ENCODE assay signal across 14 cellular contexts in genomic region chr1:214466759-214467585, GRCh38.
DNase-seq lines count a peak whose midpoint lies in the region; ATAC-seq and TF ChIP-seq lines count a peak whose summit lies in the region.
"Had no signal": no experiment of that assay in that cellular context is flagged by ENCODE, and none has a peak within 500 bp of the region (broad histone marks: within the 10 kb centered on the region; RNA-seq: fewer than 3 reads in every experiment).

No MANE protein-coding gene starts in this region.

- TF ChIP-seq CTCF in HFFc6 (IDR thresholded peaks at IDR 0.05) (no peak), left lung (IDR thresholded peaks at IDR 0.05) (no peak), stomach (IDR thresholded peaks at IDR 0.05) (no peak)

- CTCF ChIA-PET in activated CD4-positive, alpha-beta memory T cell treated with anti-CD3 and anti-CD28 coated beads, Interleukin-2, amount 10 ng/mL, durations not matched to agents 7 days and 5 days (lab: Charles Lee): no interaction called here

- H3K4me1 Mint-ChIP-seq in HFFc6 (ENCODE audit: low read depth): peaks cover 67% of the 10 kb centered on the region
- no peaks in the 10 kb centered on the region for H3K4me1 Mint-ChIP-seq in activated CD4-positive, alpha-beta memory T cell treated with anti-CD3 and anti-CD28 coated beads, Interleukin-2, amount 10 ng/mL, durations not matched to agents 7 days and 5 days

- no peaks in the 10 kb centered on the region; the same call in 1 of the 2 replicates for H3K27me3 Mint-ChIP-seq in HFFc6 (ENCODE audit: insufficient read depth)
- H3K27me3 Mint-ChIP-seq in activated CD4-positive, alpha-beta memory T cell treated with anti-CD3 and anti-CD28 coated beads, Interleukin-2, amount 10 ng/mL, durations not matched to agents 7 days and 5 days: peaks cover 10% of the 10 kb centered on the region
- H3K27me3 Mint-ChIP-seq: dendritic cell treated with granulocyte-macrophage colony-stimulating factor and Interleukin-4, amounts not matched to agents 40 ng/mL and 50 ng/mL, for 4 days had no signal

- 25 to 42% (median 39%) methylated on average over 4 of the region's 4 CpGs for WGBS in stomach, 5 donors

- no peak overlapping the region for H3K4me3 Mint-ChIP-seq in HFFc6
- H3K4me3 Mint-ChIP-seq in activated CD4-positive, alpha-beta memory T cell treated with anti-CD3 and anti-CD28 coated beads, Interleukin-2, amount 10 ng/mL, durations not matched to agents 7 days and 5 days: no peak overlapping the region
- H3K4me3 Mint-ChIP-seq: activated CD4-positive, alpha-beta T cell treated with anti-CD3 and anti-CD28 coated beads for 36 hours; dendritic cell treated with granulocyte-macrophage colony-stimulating factor and Interleukin-4, amounts not matched to agents 40 ng/mL and 50 ng/mL, for 4 days had no signal

- peak overlapping the region; percentile 51 for H3K27ac Mint-ChIP-seq in HFFc6
- H3K27ac Mint-ChIP-seq in activated CD4-positive, alpha-beta memory T cell treated with anti-CD3 and anti-CD28 coated beads, Interleukin-2, amount 10 ng/mL, durations not matched to agents 7 days and 5 days: no peak overlapping the region
- H3K27ac Mint-ChIP-seq: activated CD4-positive, alpha-beta T cell treated with anti-CD3 and anti-CD28 coated beads for 36 hours; dendritic cell treated with granulocyte-macrophage colony-stimulating factor and Interleukin-4, amounts not matched to agents 40 ng/mL and 50 ng/mL, for 4 days had no signal

- ATAC-seq in left lung (peak; percentile 95), HG03521 (IDR thresholded peaks at IDR 0.05; ENCODE audit: unreplicated experiment) (no peak)
- ATAC-seq: activated CD4-positive, alpha-beta T cell treated with anti-CD3 and anti-CD28 coated beads for 36 hours had no signal

- H3K9me3 ChIP-seq in left lung (no peaks in the 10 kb centered on the region), stomach (no peaks in the 10 kb centered on the region)
- H3K9me3 ChIP-seq: adrenal gland had no signal

- TF ChIP-seq EP300 in stomach (IDR thresholded peaks at IDR 0.05): no peak

- DNase-seq in HFFc6 (no peak), amniotic epithelial cell (ENCODE audit: low read depth) (peak; percentile 40), left lung (peak in 1 of 2 donors; percentile 39), stomach (peak; percentile 55), islet precursor cell (no peak), amygdala (lab: John Stamatoyannopoulos, UW) (no peak)
- DNase-seq in activated CD4-positive, alpha-beta memory T cell treated with anti-CD3 and anti-CD28 coated beads, Interleukin-2, amount 10 ng/mL, durations not matched to agents 7 days and 5 days: no peak
- DNase-seq: activated CD4-positive, alpha-beta T cell treated with anti-CD3 and anti-CD28 coated beads for 36 hours; activated T-cell treated with anti-CD3 and anti-CD28 coated beads, Interleukin-2, amount 50 U/mL, for 48 hours; adrenal gland; SW 1271 had no signal

- H3K27me3 ChIP-seq in left lung: no peaks in the 10 kb centered on the region
- H3K27me3 ChIP-seq in stomach: no peaks in the 10 kb centered on the region
- H3K27me3 ChIP-seq: adrenal gland had no signal

- POLR2A ChIA-PET in activated CD4-positive, alpha-beta memory T cell treated with anti-CD3 and anti-CD28 coated beads, Interleukin-2, amount 10 ng/mL, durations not matched to agents 7 days and 5 days (lab: Charles Lee): no interaction called here

- no peak for TF ChIP-seq POLR2A in stomach (IDR thresholded peaks at IDR 0.05)

- H3K4me3 ChIP-seq in left lung: no peak overlapping the region
- H3K4me3 ChIP-seq in stomach: no peak overlapping the region
- H3K4me3 ChIP-seq: adrenal gland had no signal

- H3K27ac ChIP-seq in left lung (peak overlapping the region; percentile 18 to 53), stomach (peak overlapping the region; percentile 32 to 80 (median 60))
- H3K27ac ChIP-seq: adrenal gland, C4-2B had no signal

- H3K36me3 ChIP-seq in left lung (no peaks in the 10 kb centered on the region), stomach (peaks cover 0 to 3% (median 0%) of the 10 kb centered on the region in 4 donors)
- H3K36me3 ChIP-seq: adrenal gland had no signal

- intact Hi-C loops in left lung (cut with DNase I): no loop called here
- intact Hi-C loops in stomach (cut with DNase I; ENCODE audit: low total_unique reads): no loop called here

- H3K9me3 Mint-ChIP-seq in HFFc6: no peaks in the 10 kb centered on the region
- H3K9me3 Mint-ChIP-seq in activated CD4-positive, alpha-beta memory T cell treated with anti-CD3 and anti-CD28 coated beads, Interleukin-2, amount 10 ng/mL, durations not matched to agents 7 days and 5 days: no peaks in the 10 kb centered on the region
- H3K9me3 Mint-ChIP-seq: dendritic cell treated with granulocyte-macrophage colony-stimulating factor and Interleukin-4, amounts not matched to agents 40 ng/mL and 50 ng/mL, for 4 days had no signal

- peaks cover 24% of the 10 kb centered on the region for H3K36me3 Mint-ChIP-seq in HFFc6 (ENCODE audit: low read depth)
- H3K36me3 Mint-ChIP-seq in activated CD4-positive, alpha-beta memory T cell treated with anti-CD3 and anti-CD28 coated beads, Interleukin-2, amount 10 ng/mL, durations not matched to agents 7 days and 5 days (ENCODE audit: low read depth): no peaks in the 10 kb centered on the region

- H3K4me1 ChIP-seq in left lung (peaks cover 0 to 5% of the 10 kb centered on the region in 2 donors), stomach (peaks cover 8 to 52% (median 19%) of the 10 kb centered on the region in 4 donors)

Comparison
In these comparisons a context has a peak if more than half of its experiments do, and no peak if none do; other contexts are left out.
1. DNase-seq: peak in amniotic epithelial cell (single experiment) and stomach (single experiment); none in HFFc6 (single experiment), islet precursor cell (single experiment), activated CD4-positive, alpha-beta memory T cell treated with anti-CD3 and anti-CD28 coated beads, Interleukin-2, amount 10 ng/mL, durations not matched to agents 7 days and 5 days (single experiment) and amygdala (0 of 56).